Comparison of ENCODE assay signal across 17 cellular contexts in the genomic region with DNA sequence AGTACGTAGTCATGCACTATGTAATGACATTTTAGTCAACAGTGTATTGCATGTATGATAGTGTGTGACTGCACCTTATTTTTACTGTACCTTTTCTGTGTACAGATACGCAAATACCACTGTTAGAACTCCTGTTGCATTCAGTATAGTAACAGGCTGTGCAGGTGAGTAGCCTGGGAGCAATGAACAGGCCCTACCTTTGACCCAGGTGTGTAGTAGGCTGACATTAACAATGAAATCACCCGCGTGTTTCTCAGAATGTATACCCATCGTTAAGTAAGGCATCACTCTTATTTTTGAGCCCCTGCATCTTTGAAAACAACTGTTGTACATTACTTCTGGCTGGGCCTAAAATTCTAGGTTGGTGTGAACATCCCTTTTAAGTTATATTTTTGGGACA. TPM values are rescaled to one million over a fixed set of nuclear protein-coding genes. Genes with fewer than 3 reads are reported as not detected.
DNase-seq lines count a peak whose midpoint lies in the region; ATAC-seq and TF ChIP-seq lines count a peak whose summit lies in the region.
"Had no signal": no experiment of that assay in that cellular context is flagged by ENCODE, and none has a peak within 500 bp of the region (broad histone marks: within the 10 kb centered on the region; RNA-seq: fewer than 3 reads in every experiment).

No MANE protein-coding gene starts in this region.

- H3K27me3 ChIP-seq in CD4-positive, alpha-beta T cell (ENCODE audit: control insufficient read depth, insufficient read depth, low read length): no peaks in the 10 kb centered on the region
- H3K27me3 ChIP-seq in naive thymus-derived CD4-positive, alpha-beta T cell (ENCODE audit: control insufficient read depth in 2 of 2, insufficient read depth in 2 of 2, low read length in 2 of 2): no peaks in the 10 kb centered on the region
- H3K27me3 ChIP-seq: BE2C had no signal

- no peak overlapping the region for H3K4me3 ChIP-seq in naive thymus-derived CD4-positive, alpha-beta T cell (ENCODE audit: low read length)
- H3K4me3 ChIP-seq: GM12878 had no signal

- no peaks in the 10 kb centered on the region for H3K9me3 Mint-ChIP-seq in CD4-positive, alpha-beta T cell
- peaks cover 0 to 1% (median 0%) of the 10 kb centered on the region in 11 donors for H3K9me3 Mint-ChIP-seq in naive thymus-derived CD4-positive, alpha-beta T cell

- H3K4me1 ChIP-seq in naive thymus-derived CD4-positive, alpha-beta T cell (ENCODE audit: control insufficient read depth in 2 of 2, insufficient read depth in 2 of 2, low read length in 2 of 2): no peaks in the 10 kb centered on the region
- H3K4me1 ChIP-seq: BE2C had no signal

- H3K36me3 ChIP-seq in naive thymus-derived CD4-positive, alpha-beta T cell (ENCODE audit: control insufficient read depth in 2 of 3, insufficient read depth in 3 of 3, low read length in 3 of 3): peaks cover 17 to 88% (median 17%) of the 10 kb centered on the region in 3 experiments

- no peak for TF ChIP-seq CTCF in 22Rv1 (IDR thresholded peaks at IDR 0.05)
- TF ChIP-seq CTCF in CD4-positive, alpha-beta T cell (IDR thresholded peaks at IDR 0.05): no peak

- CTCF ChIA-PET in CD4-positive, alpha-beta T cell (lab: Charles Lee): no interaction called here
- CTCF ChIA-PET in naive thymus-derived CD4-positive, alpha-beta T cell (lab: Charles Lee): no interaction called here

- POLR2A ChIA-PET in CD4-positive, alpha-beta T cell (lab: Charles Lee): no interaction called here
- POLR2A ChIA-PET in naive thymus-derived CD4-positive, alpha-beta T cell (lab: Charles Lee): interaction anchor here (1.1 kb wide), 1 partner anchor 31 kb away, joined by 3 read pairs; no protein-coding TSS in a partner anchor

- peak overlapping the region; percentile 65 for H3K27ac Mint-ChIP-seq in CD4-positive, alpha-beta T cell
- H3K27ac Mint-ChIP-seq in T-helper 17 cell: peak overlapping the region; percentile 62
- H3K27ac Mint-ChIP-seq in naive thymus-derived CD4-positive, alpha-beta T cell: peak overlapping the region in 6 of 9 donors; percentile 40 to 62 (median 46)

- H3K4me3 Mint-ChIP-seq in CD4-positive, alpha-beta T cell: no peak overlapping the region
- peak overlapping the region; percentile 28 for H3K4me3 Mint-ChIP-seq in T-helper 17 cell
- H3K4me3 Mint-ChIP-seq in naive thymus-derived CD4-positive, alpha-beta T cell: no peak overlapping the region

- H3K9me3 ChIP-seq in CD4-positive, alpha-beta T cell (ENCODE audit: control insufficient read depth, low read length): no peaks in the 10 kb centered on the region
- no peaks in the 10 kb centered on the region for H3K9me3 ChIP-seq in T-helper 17 cell (ENCODE audit: control insufficient read depth, low read length, poor library complexity, severe bottlenecking)
- H3K9me3 ChIP-seq in naive thymus-derived CD4-positive, alpha-beta T cell (ENCODE audit: control insufficient read depth in 2 of 3, low read length in 3 of 3): no peaks in the 10 kb centered on the region
- H3K9me3 ChIP-seq: BE2C had no signal

- intact Hi-C loops in CD4-positive, alpha-beta T cell (cut with DNase I, micrococcal nuclease): no loop called here
- intact Hi-C loops in naive thymus-derived CD4-positive, alpha-beta T cell (cut with micrococcal nuclease): no loop called here

- H3K27me3 Mint-ChIP-seq in CD4-positive, alpha-beta T cell: no peaks in the 10 kb centered on the region
- H3K27me3 Mint-ChIP-seq in T-helper 17 cell: no peaks in the 10 kb centered on the region
- H3K27me3 Mint-ChIP-seq in naive thymus-derived CD4-positive, alpha-beta T cell: no peaks in the 10 kb centered on the region

- peaks cover 89% of the 10 kb centered on the region for H3K36me3 Mint-ChIP-seq in CD4-positive, alpha-beta T cell (ENCODE audit: low read depth)
- H3K36me3 Mint-ChIP-seq in T-helper 17 cell (ENCODE audit: low read depth): peaks cover 16% of the 10 kb centered on the region
- peaks cover 8 to 61% (median 25%) of the 10 kb centered on the region in 5 donors for H3K36me3 Mint-ChIP-seq in naive thymus-derived CD4-positive, alpha-beta T cell

- H3K27ac ChIP-seq in 22Rv1: peak overlapping the region; percentile 32; the same call in 1 of the 2 replicates
- H3K27ac ChIP-seq in CD4-positive, alpha-beta T cell (ENCODE audit: low read depth, low read length): no peak overlapping the region
- H3K27ac ChIP-seq in naive thymus-derived CD4-positive, alpha-beta T cell (ENCODE audit: low read depth, low read length): no peak overlapping the region

- DNase-seq in CD4-positive, alpha-beta T cell: no peak
- no peak for DNase-seq in T-helper 17 cell
- DNase-seq in naive thymus-derived CD4-positive, alpha-beta T cell: no peak
- no peak for DNase-seq in glomerular visceral epithelial cell (ENCODE audit: extremely low spot score)
- no peak for DNase-seq in AG08395 (ENCODE audit: low spot score)
- DNase-seq: BE2C, DMS 273 treated with DMSO at 0.1 percent for 48 hours, GDM1, GOT3, IMR-90, NCI-H187, NCI-H526 treated with DMSO at 0.1 percent for 48 hours, Right ventricle myocardium superior had no signal

- H3K4me1 Mint-ChIP-seq in CD4-positive, alpha-beta T cell (ENCODE audit: low read depth): no peaks in the 10 kb centered on the region
- H3K4me1 Mint-ChIP-seq in T-helper 17 cell: peaks cover 5% of the 10 kb centered on the region
- H3K4me1 Mint-ChIP-seq in naive thymus-derived CD4-positive, alpha-beta T cell: peaks cover 0 to 4% (median 0%) of the 10 kb centered on the region in 7 donors

- no peak for ATAC-seq in CD4-positive, alpha-beta T cell (ENCODE audit: poor library complexity)
- no peak for ATAC-seq in T-helper 17 cell
- no peak for ATAC-seq in naive thymus-derived CD4-positive, alpha-beta T cell
- ATAC-seq in GM21737 (IDR thresholded peaks at IDR 0.05; ENCODE audit: unreplicated experiment): no peak
- no peak for ATAC-seq in HG03135 (IDR thresholded peaks at IDR 0.05; ENCODE audit: unreplicated experiment)
- ATAC-seq: GM12878 had no signal

RNA-seq across cellular contexts. Expression of a gene that starts 31.8 kb away (rescaled TPM):
- 10 to 100 TPM; 57.6 to 66.4 TPM for total RNA-seq in CD4-positive, alpha-beta T cell
- 10 to 100 TPM; 62.2 to 69.4 TPM for total RNA-seq in T-helper 17 cell
- 100 to 1,000 TPM in 2 of 5 experiments, 10 to 100 TPM in 3; 60.2 to 139 (median 87.2) TPM for total RNA-seq in naive thymus-derived CD4-positive, alpha-beta T cell
- 100 to 1,000 TPM; 188 to 211 TPM for polyA plus RNA-seq in naive thymus-derived CD4-positive, alpha-beta T cell

RNA-seq across cellular contexts. Expression of a gene that starts 41.6 kb away (rescaled TPM):
- total RNA-seq in CD4-positive, alpha-beta T cell: 10 to 100 TPM; 22.0 to 22.9 TPM
- 10 to 100 TPM; 19.6 to 26.8 TPM for total RNA-seq in T-helper 17 cell
- 10 to 100 TPM; 20.6 to 44.3 (median 39.8) TPM for total RNA-seq in naive thymus-derived CD4-positive, alpha-beta T cell
- 10 to 100 TPM; 10.5 to 21.8 TPM for polyA plus RNA-seq in naive thymus-derived CD4-positive, alpha-beta T cell

RNA-seq across cellular contexts. Expression of a gene that starts 57.4 kb away (rescaled TPM):
- 10 to 100 TPM in 1 of 2 experiments, 1 to 10 TPM in 1; 8.6 to 11.0 TPM for total RNA-seq in CD4-positive, alpha-beta T cell
- total RNA-seq in T-helper 17 cell: 1 to 10 TPM; 6.0 to 6.2 TPM
- 10 to 100 TPM in 4 of 5 experiments, 1 to 10 TPM in 1; 8.9 to 25.0 (median 14.7) TPM for total RNA-seq in naive thymus-derived CD4-positive, alpha-beta T cell
- 1 to 10 TPM; 5.2 to 7.1 TPM for polyA plus RNA-seq in naive thymus-derived CD4-positive, alpha-beta T cell
